In the genomic region with DNA sequence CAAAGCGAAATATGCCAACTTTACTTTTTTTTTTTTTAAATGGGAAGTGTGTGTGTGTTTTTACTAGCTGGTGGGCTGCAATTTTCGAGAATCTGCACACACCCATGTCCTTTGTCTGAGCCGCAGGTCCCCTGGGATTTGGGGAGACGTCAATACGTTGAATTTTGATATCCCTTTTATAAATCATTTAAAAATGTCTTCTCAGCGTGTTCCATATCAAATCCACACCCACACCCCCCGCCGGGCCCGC, we compare ENCODE assay signal across 8 cellular contexts. TPM values are rescaled to one million over a fixed set of nuclear protein-coding genes. Genes with fewer than 3 reads are reported as not detected.
A peak's percentile ranks its signal among the peaks of the same experiment; 100 is the strongest.
DNase-seq lines count a peak whose midpoint lies in the region; ATAC-seq, FAIRE-seq and TF ChIP-seq lines count a peak whose summit lies in the region.

No MANE protein-coding gene starts in this region.

- peak overlapping the region; percentile 87 to 100 for H3K9ac ChIP-seq in mucosa of rectum (ENCODE audit: low read depth in 1 of 2, low read length in 2 of 2)

- H3K27me3 ChIP-seq in Caco-2 (replicated peaks; ENCODE audit: control insufficient read depth, insufficient read depth, low read length) (no peaks in the 10 kb centered on the region), mucosa of rectum (ENCODE audit: control insufficient read depth in 2 of 2, insufficient read depth in 2 of 2, low read length in 2 of 2) (no peaks in the 10 kb centered on the region)

- no TSS peak for BruUV-seq in Caco-2 (replicated peaks; lab: Mats Ljungman, UMichigan)

- ATAC-seq in left lobe of liver: no peak
- ATAC-seq in GM21447 (IDR thresholded peaks at IDR 0.05; ENCODE audit: unreplicated experiment): no peak

- peaks cover 10% of the 10 kb centered on the region for H3K9me3 Mint-ChIP-seq in Caco-2 (ENCODE audit: unreplicated experiment)

- H3K4me1 ChIP-seq in Caco-2 (peaks cover 4% of the 10 kb centered on the region; the same call in 1 of the 2 replicates), mucosa of rectum (ENCODE audit: control insufficient read depth in 2 of 2, insufficient read depth in 2 of 2, low read length in 2 of 2) (peaks cover 5 to 8% of the 10 kb centered on the region in 2 donors)

- CTCF ChIA-PET in Caco-2 (lab: Charles Lee): interaction anchor here (0.7 to 1.1 kb wide), 4 partner anchors 19 to 207 kb away, joined by 3 to 13 read pairs (median 5); a partner anchor contains a TSS

- DNase-seq in Caco-2 (no peak), LNCaP clone FGC (ENCODE audit: low read depth) (no peak), caudate nucleus (lab: John Stamatoyannopoulos, UW) (peak in 1 of 61 donors; percentile 74), UCSD-AML1 (lab: John Stamatoyannopoulos, UW; ENCODE audit: unreplicated experiment) (no peak), GM12892 (ENCODE audit: insufficient read length) (no peak), left lobe of liver (ENCODE audit: low spot score) (no peak)

- H3K9me3 ChIP-seq in Caco-2: no peaks in the 10 kb centered on the region
- H3K9me3 ChIP-seq in mucosa of rectum (ENCODE audit: control insufficient read depth in 2 of 2, low read length in 2 of 2): no peaks in the 10 kb centered on the region

- peaks cover 20% of the 10 kb centered on the region for H3K4me1 Mint-ChIP-seq in Caco-2 (ENCODE audit: low read depth, unreplicated experiment)

- H3K27me3 Mint-ChIP-seq in Caco-2 (ENCODE audit: insufficient read depth, unreplicated experiment): peaks cover 4% of the 10 kb centered on the region

- peak overlapping the region; percentile 89 for H3K4me3 Mint-ChIP-seq in Caco-2 (ENCODE audit: unreplicated experiment)

- TF ChIP-seq CTCF in Caco-2 (IDR thresholded peaks at IDR 0.05; ENCODE audit: insufficient read depth in 1 of 2, low read depth in 1 of 2, low read length in 1 of 2, severe bottlenecking in 1 of 2, unreplicated experiment in 1 of 2) (no peak), LNCaP clone FGC (IDR thresholded peaks at IDR 0.05; ENCODE audit: control insufficient read depth, extremely low read depth, insufficient read depth) (no peak)

- H3K27ac Mint-ChIP-seq in Caco-2 (ENCODE audit: unreplicated experiment): peak overlapping the region; percentile 100

- H3K36me3 Mint-ChIP-seq in Caco-2 (ENCODE audit: insufficient read depth, unreplicated experiment): peaks cover 43% of the 10 kb centered on the region

- H3K27ac ChIP-seq in caudate nucleus (ENCODE audit: low read depth, low read length) (peak overlapping the region; percentile 100), mucosa of rectum (ENCODE audit: low read depth in 2 of 2, low read length in 2 of 2) (peak overlapping the region; percentile 95 to 100)

- intact Hi-C loops in Caco-2 (cut with micrococcal nuclease; ENCODE audit: unreplicated experiment): loop anchor here (1.0 to 10.0 kb wide), 8 partner anchors 19 to 1354 kb away; a partner anchor contains a TSS

- POLR2A ChIA-PET in Caco-2 (lab: Charles Lee): interaction anchor here (1.1 kb wide), 2 partner anchors 43 to 207 kb away, joined by 5 to 8 read pairs; a partner anchor contains a TSS

- TF ChIP-seq POLR2A in GM12892 (IDR thresholded peaks at IDR 0.05; ENCODE audit: low read depth, low read length): no peak

- FAIRE-seq in GM12892 (lab: Jason Lieb, UNC): no peak

- H3K36me3 ChIP-seq in Caco-2 (ENCODE audit: control insufficient read depth, insufficient read depth, low read length) (no peaks in the 10 kb centered on the region; the same call in 1 of the 2 replicates), mucosa of rectum (ENCODE audit: control insufficient read depth in 2 of 2, insufficient read depth in 2 of 2, low read length in 2 of 2) (peaks cover 0 to 4% of the 10 kb centered on the region in 2 donors)

- H3K4me3 ChIP-seq in Caco-2 (ENCODE audit: low read depth, low read length) (peak overlapping the region; percentile 76), LNCaP clone FGC (ENCODE audit: low read depth, low read length) (peak overlapping the region; percentile 62), mucosa of rectum (ENCODE audit: low read length in 2 of 2) (peak overlapping the region; percentile 81 to 95)

RNA-seq across cellular contexts. Expression of a gene that starts 0.4 kb away (rescaled TPM):
- 8.7 and 15.1 TPM in 2 replicates for total RNA-seq in Caco-2 (2022)
- polyA plus RNA-seq in GM12892 (2012; ENCODE audit: missing spikeins): 12.6 TPM
- 12.1 TPM for total RNA-seq in left lobe of liver

RNA-seq across cellular contexts. Expression of a gene that starts 19.0 kb away (rescaled TPM):
- total RNA-seq in Caco-2 (2022): 74.2 and 75.8 TPM in 2 replicates
- polyA plus RNA-seq in GM12892 (2012; ENCODE audit: missing spikeins): 67.6 TPM
- total RNA-seq in left lobe of liver: 48.3 TPM
